Comparison of ENCODE assay signal across 1 cellular context in the genomic region with DNA sequence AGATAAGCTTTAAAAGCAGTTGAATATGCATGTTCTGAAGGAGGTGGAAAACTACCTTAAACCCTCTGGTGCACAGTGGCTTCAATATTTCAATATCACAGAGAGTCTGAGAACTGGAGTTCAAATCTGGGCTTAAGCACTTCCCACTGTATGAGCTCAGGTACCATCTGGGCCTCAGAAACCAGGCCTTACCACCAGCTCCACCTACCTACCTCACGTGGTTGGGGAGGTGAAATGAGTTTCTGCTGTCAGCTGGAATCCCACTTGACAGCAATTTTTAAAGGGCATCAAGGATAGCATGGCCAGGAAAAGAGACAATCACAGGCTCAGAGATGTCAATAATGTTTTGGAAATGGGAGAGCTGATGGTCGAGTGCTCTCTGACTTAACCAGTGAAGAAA.
TF ChIP-seq lines count a peak whose summit lies in the region.

No MANE protein-coding gene starts in this region.

TF ChIP-seq in IMR-90, 13 proteins besides CTCF, POLR2A, EP300 and RAD21:
- no peak for TF ChIP-seq RCOR1 (IDR thresholded peaks at IDR 0.05; ENCODE audit: insufficient replicate concordance, low read length)
- no peak for TF ChIP-seq MAFK (IDR thresholded peaks at IDR 0.05; ENCODE audit: low read depth, low read length)
- TF ChIP-seq MAZ (IDR thresholded peaks at IDR 0.05; ENCODE audit: borderline replicate concordance, low read depth, low read length): no peak
- TF ChIP-seq FOS (IDR thresholded peaks at IDR 0.05; ENCODE audit: low read depth, low read length): no peak
- TF ChIP-seq, protein P1, sequence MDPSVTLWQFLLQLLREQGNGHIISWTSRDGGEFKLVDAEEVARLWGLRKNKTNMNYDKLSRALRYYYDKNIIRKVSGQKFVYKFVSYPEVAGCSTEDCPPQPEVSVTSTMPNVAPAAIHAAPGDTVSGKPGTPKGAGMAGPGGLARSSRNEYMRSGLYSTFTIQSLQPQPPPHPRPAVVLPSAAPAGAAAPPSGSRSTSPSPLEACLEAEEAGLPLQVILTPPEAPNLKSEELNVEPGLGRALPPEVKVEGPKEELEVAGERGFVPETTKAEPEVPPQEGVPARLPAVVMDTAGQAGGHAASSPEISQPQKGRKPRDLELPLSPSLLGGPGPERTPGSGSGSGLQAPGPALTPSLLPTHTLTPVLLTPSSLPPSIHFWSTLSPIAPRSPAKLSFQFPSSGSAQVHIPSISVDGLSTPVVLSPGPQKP (IDR thresholded peaks at IDR 0.05; ENCODE audit: borderline replicate concordance, low read depth, low read length): no peak
- TF ChIP-seq MXI1 (IDR thresholded peaks at IDR 0.05; ENCODE audit: borderline replicate concordance, low read depth, low read length): no peak
- no peak for TF ChIP-seq NFE2L2 (IDR thresholded peaks at IDR 0.05; ENCODE audit: low read depth, low read length)
- TF ChIP-seq, protein P2, sequence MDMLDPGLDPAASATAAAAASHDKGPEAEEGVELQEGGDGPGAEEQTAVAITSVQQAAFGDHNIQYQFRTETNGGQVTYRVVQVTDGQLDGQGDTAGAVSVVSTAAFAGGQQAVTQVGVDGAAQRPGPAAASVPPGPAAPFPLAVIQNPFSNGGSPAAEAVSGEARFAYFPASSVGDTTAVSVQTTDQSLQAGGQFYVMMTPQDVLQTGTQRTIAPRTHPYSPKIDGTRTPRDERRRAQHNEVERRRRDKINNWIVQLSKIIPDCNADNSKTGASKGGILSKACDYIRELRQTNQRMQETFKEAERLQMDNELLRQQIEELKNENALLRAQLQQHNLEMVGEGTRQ (IDR thresholded peaks at IDR 0.05; ENCODE audit: low read depth, low read length): no peak
- no peak for TF ChIP-seq RFX5 (IDR thresholded peaks at IDR 0.05; ENCODE audit: low read depth, low read length)
- no peak for TF ChIP-seq CHD1 (IDR thresholded peaks at IDR 0.05; ENCODE audit: low read depth, low read length)
- no peak for TF ChIP-seq CEBPB (IDR thresholded peaks at IDR 0.05; ENCODE audit: low read depth, low read length)
- no peak for TF ChIP-seq SMC3 (IDR thresholded peaks at IDR 0.05; ENCODE audit: low read depth, low read length)
- TF ChIP-seq BHLHE40 (IDR thresholded peaks at IDR 0.05; ENCODE audit: low read depth, low read length): no peak
